In the genomic region with DNA sequence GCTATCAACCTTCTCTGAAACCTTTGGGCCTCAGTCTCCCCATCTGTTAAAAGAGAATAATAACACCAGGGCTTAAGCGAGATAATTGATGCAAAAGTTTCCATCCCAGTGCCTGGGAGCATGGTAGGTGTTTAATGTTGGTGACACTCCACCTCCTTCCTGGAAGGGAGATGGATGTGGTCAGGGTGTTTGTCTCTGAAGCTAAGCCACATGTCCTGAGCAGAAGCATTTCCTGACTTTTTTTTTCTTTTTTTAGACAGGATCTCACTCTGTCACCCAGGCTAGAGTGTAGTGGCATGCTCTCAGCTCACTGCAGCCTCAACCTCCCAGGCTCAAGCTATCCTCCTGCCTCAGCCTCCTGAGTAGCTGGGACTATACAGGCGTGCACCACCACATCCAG, we compare ENCODE assay signal across 10 cellular contexts.
A peak's percentile ranks its signal among the peaks of the same experiment; 100 is the strongest.
DNase-seq lines count a peak whose midpoint lies in the region; ATAC-seq and TF ChIP-seq lines count a peak whose summit lies in the region.
"Had no signal": no experiment of that assay in that cellular context is flagged by ENCODE, and none has a peak within 500 bp of the region (broad histone marks: within the 10 kb centered on the region; RNA-seq: fewer than 3 reads in every experiment).

No MANE protein-coding gene starts in this region.

- peak; percentile 16 for DNase-seq in activated CD4-positive, alpha-beta memory T cell treated with anti-CD3 and anti-CD28 coated beads, Interleukin-2, amount 10 ng/mL, durations not matched to agents 7 days and 5 days
- DNase-seq in activated CD4-positive, alpha-beta memory T cell treated with anti-CD3 and anti-CD28 coated beads for 36 hours, result no peak
- DNase-seq in activated naive CD8-positive, alpha-beta T cell treated with anti-CD3 and anti-CD28 coated beads, Interleukin-2, amount 10 ng/mL, durations not matched to agents 7 days and 5 days, result no peak
- DNase-seq in activated naive CD8-positive, alpha-beta T cell treated with anti-CD3 and anti-CD28 coated beads, Interleukin-2, amount 50 U/mL, for 24 hours, result no peak
- DNase-seq in activated CD8-positive, alpha-beta T cell treated with anti-CD3 and anti-CD28 coated beads for 36 hours, result peak; percentile 5
- peak; percentile 34 for DNase-seq in osteocyte (ENCODE audit: extremely low spot score, unreplicated experiment)
- DNase-seq in dedifferentiated amniotic fluid mesenchymal stem cell (ENCODE audit: extremely low spot score), result no peak
- DNase-seq: Caco-2; CD4-positive, alpha-beta T cell had no signal

- peaks cover 11% of the 10 kb centered on the region for H3K4me1 Mint-ChIP-seq in activated CD4-positive, alpha-beta memory T cell treated with anti-CD3 and anti-CD28 coated beads, Interleukin-2, amount 10 ng/mL, durations not matched to agents 7 days and 5 days
- H3K4me1 Mint-ChIP-seq in activated CD4-positive, alpha-beta memory T cell treated with anti-CD3 and anti-CD28 coated beads for 36 hours (ENCODE audit: low read depth), result no peaks in the 10 kb centered on the region
- peaks cover 27% of the 10 kb centered on the region for H3K4me1 Mint-ChIP-seq in activated naive CD8-positive, alpha-beta T cell treated with anti-CD3 and anti-CD28 coated beads, Interleukin-2, amount 10 ng/mL, durations not matched to agents 7 days and 5 days
- no peaks in the 10 kb centered on the region for H3K4me1 Mint-ChIP-seq in activated naive CD8-positive, alpha-beta T cell treated with anti-CD3 and anti-CD28 coated beads, Interleukin-2, amount 50 U/mL, for 24 hours
- no peaks in the 10 kb centered on the region for H3K4me1 Mint-ChIP-seq in activated CD8-positive, alpha-beta T cell treated with anti-CD3 and anti-CD28 coated beads for 36 hours (ENCODE audit: low read depth)
- H3K4me1 Mint-ChIP-seq in osteocyte (ENCODE audit: unreplicated experiment), result no peaks in the 10 kb centered on the region
- H3K4me1 Mint-ChIP-seq: B cell had no signal

- no peak overlapping the region for H3K27ac Mint-ChIP-seq in activated CD4-positive, alpha-beta memory T cell treated with anti-CD3 and anti-CD28 coated beads, Interleukin-2, amount 10 ng/mL, durations not matched to agents 7 days and 5 days
- H3K27ac Mint-ChIP-seq in activated CD4-positive, alpha-beta memory T cell treated with anti-CD3 and anti-CD28 coated beads for 36 hours, result no peak overlapping the region
- H3K27ac Mint-ChIP-seq in activated naive CD8-positive, alpha-beta T cell treated with anti-CD3 and anti-CD28 coated beads, Interleukin-2, amount 10 ng/mL, durations not matched to agents 7 days and 5 days, result no peak overlapping the region
- no peak overlapping the region for H3K27ac Mint-ChIP-seq in activated naive CD8-positive, alpha-beta T cell treated with anti-CD3 and anti-CD28 coated beads, Interleukin-2, amount 50 U/mL, for 24 hours
- no peak overlapping the region for H3K27ac Mint-ChIP-seq in activated CD8-positive, alpha-beta T cell treated with anti-CD3 and anti-CD28 coated beads for 36 hours
- no peak overlapping the region for H3K27ac Mint-ChIP-seq in osteocyte (ENCODE audit: unreplicated experiment)
- H3K27ac Mint-ChIP-seq: B cell; CD4-positive, alpha-beta T cell had no signal

- H3K4me3 Mint-ChIP-seq in activated CD4-positive, alpha-beta memory T cell treated with anti-CD3 and anti-CD28 coated beads, Interleukin-2, amount 10 ng/mL, durations not matched to agents 7 days and 5 days, result no peak overlapping the region
- H3K4me3 Mint-ChIP-seq in activated CD4-positive, alpha-beta memory T cell treated with anti-CD3 and anti-CD28 coated beads for 36 hours, result no peak overlapping the region
- no peak overlapping the region for H3K4me3 Mint-ChIP-seq in activated naive CD8-positive, alpha-beta T cell treated with anti-CD3 and anti-CD28 coated beads, Interleukin-2, amount 10 ng/mL, durations not matched to agents 7 days and 5 days
- no peak overlapping the region for H3K4me3 Mint-ChIP-seq in activated naive CD8-positive, alpha-beta T cell treated with anti-CD3 and anti-CD28 coated beads, Interleukin-2, amount 50 U/mL, for 24 hours
- H3K4me3 Mint-ChIP-seq in activated CD8-positive, alpha-beta T cell treated with anti-CD3 and anti-CD28 coated beads for 36 hours, result no peak overlapping the region
- no peak overlapping the region for H3K4me3 Mint-ChIP-seq in osteocyte (ENCODE audit: unreplicated experiment)
- H3K4me3 Mint-ChIP-seq: B cell; CD4-positive, alpha-beta T cell had no signal

- intact Hi-C loops in activated CD4-positive, alpha-beta memory T cell treated with anti-CD3 and anti-CD28 coated beads for 36 hours (cut with micrococcal nuclease), result no loop called here
- intact Hi-C loops in activated CD8-positive, alpha-beta T cell treated with anti-CD3 and anti-CD28 coated beads for 36 hours (cut with micrococcal nuclease), result no loop called here

- no peak for TF ChIP-seq CTCF in activated CD8-positive, alpha-beta T cell treated with anti-CD3 and anti-CD28 coated beads for 36 hours (IDR thresholded peaks at IDR 0.05)
- no peak for TF ChIP-seq CTCF in osteocyte (IDR thresholded peaks at IDR 0.05)

- CTCF ChIA-PET in activated CD4-positive, alpha-beta memory T cell treated with anti-CD3 and anti-CD28 coated beads, Interleukin-2, amount 10 ng/mL, durations not matched to agents 7 days and 5 days (lab: Charles Lee), result no interaction called here
- CTCF ChIA-PET in activated CD4-positive, alpha-beta memory T cell treated with anti-CD3 and anti-CD28 coated beads for 36 hours (lab: Charles Lee), result no interaction called here
- CTCF ChIA-PET in activated CD8-positive, alpha-beta T cell treated with anti-CD3 and anti-CD28 coated beads for 36 hours (lab: Charles Lee), result no interaction called here

- H3K27me3 Mint-ChIP-seq in activated CD4-positive, alpha-beta memory T cell treated with anti-CD3 and anti-CD28 coated beads, Interleukin-2, amount 10 ng/mL, durations not matched to agents 7 days and 5 days, result no peaks in the 10 kb centered on the region
- H3K27me3 Mint-ChIP-seq in activated CD4-positive, alpha-beta memory T cell treated with anti-CD3 and anti-CD28 coated beads for 36 hours, result peaks cover 2% of the 10 kb centered on the region
- H3K27me3 Mint-ChIP-seq in activated naive CD8-positive, alpha-beta T cell treated with anti-CD3 and anti-CD28 coated beads, Interleukin-2, amount 10 ng/mL, durations not matched to agents 7 days and 5 days, result peaks cover 17% of the 10 kb centered on the region
- H3K27me3 Mint-ChIP-seq in activated naive CD8-positive, alpha-beta T cell treated with anti-CD3 and anti-CD28 coated beads, Interleukin-2, amount 50 U/mL, for 24 hours, result no peaks in the 10 kb centered on the region
- peaks cover 12% of the 10 kb centered on the region for H3K27me3 Mint-ChIP-seq in activated CD8-positive, alpha-beta T cell treated with anti-CD3 and anti-CD28 coated beads for 36 hours
- H3K27me3 Mint-ChIP-seq in osteocyte (ENCODE audit: unreplicated experiment), result no peaks in the 10 kb centered on the region

- POLR2A ChIA-PET in activated CD4-positive, alpha-beta memory T cell treated with anti-CD3 and anti-CD28 coated beads, Interleukin-2, amount 10 ng/mL, durations not matched to agents 7 days and 5 days (lab: Charles Lee), result no interaction called here
- POLR2A ChIA-PET in activated CD4-positive, alpha-beta memory T cell treated with anti-CD3 and anti-CD28 coated beads for 36 hours (lab: Charles Lee), result no interaction called here
- POLR2A ChIA-PET in activated naive CD8-positive, alpha-beta T cell treated with anti-CD3 and anti-CD28 coated beads, Interleukin-2, amount 10 ng/mL, durations not matched to agents 7 days and 5 days (lab: Charles Lee), result no interaction called here
- POLR2A ChIA-PET in activated CD8-positive, alpha-beta T cell treated with anti-CD3 and anti-CD28 coated beads for 36 hours (lab: Charles Lee), result no interaction called here

- peak; percentile 74 for ATAC-seq in activated naive CD8-positive, alpha-beta T cell treated with anti-CD3 and anti-CD28 coated beads, Interleukin-2, amount 10 ng/mL, durations not matched to agents 7 days and 5 days (ENCODE audit: low read depth)
- no peak for ATAC-seq in activated naive CD8-positive, alpha-beta T cell treated with anti-CD3 and anti-CD28 coated beads, Interleukin-2, amount 50 U/mL, for 24 hours
- ATAC-seq in activated CD8-positive, alpha-beta T cell treated with anti-CD3 and anti-CD28 coated beads for 36 hours, result no peak

- H3K9me3 Mint-ChIP-seq in activated CD4-positive, alpha-beta memory T cell treated with anti-CD3 and anti-CD28 coated beads, Interleukin-2, amount 10 ng/mL, durations not matched to agents 7 days and 5 days, result peaks cover 7% of the 10 kb centered on the region
- peaks cover 4% of the 10 kb centered on the region for H3K9me3 Mint-ChIP-seq in activated CD4-positive, alpha-beta memory T cell treated with anti-CD3 and anti-CD28 coated beads for 36 hours
- H3K9me3 Mint-ChIP-seq in activated naive CD8-positive, alpha-beta T cell treated with anti-CD3 and anti-CD28 coated beads, Interleukin-2, amount 10 ng/mL, durations not matched to agents 7 days and 5 days, result peaks cover 13% of the 10 kb centered on the region
- H3K9me3 Mint-ChIP-seq in activated naive CD8-positive, alpha-beta T cell treated with anti-CD3 and anti-CD28 coated beads, Interleukin-2, amount 50 U/mL, for 24 hours, result peaks cover 6% of the 10 kb centered on the region
- H3K9me3 Mint-ChIP-seq in activated CD8-positive, alpha-beta T cell treated with anti-CD3 and anti-CD28 coated beads for 36 hours, result peaks cover 4% of the 10 kb centered on the region
- peaks cover 21% of the 10 kb centered on the region for H3K9me3 Mint-ChIP-seq in osteocyte (ENCODE audit: unreplicated experiment)

- no peaks in the 10 kb centered on the region for H3K36me3 Mint-ChIP-seq in activated CD4-positive, alpha-beta memory T cell treated with anti-CD3 and anti-CD28 coated beads, Interleukin-2, amount 10 ng/mL, durations not matched to agents 7 days and 5 days (ENCODE audit: low read depth)
- no peaks in the 10 kb centered on the region for H3K36me3 Mint-ChIP-seq in activated CD4-positive, alpha-beta memory T cell treated with anti-CD3 and anti-CD28 coated beads for 36 hours
- H3K36me3 Mint-ChIP-seq in activated naive CD8-positive, alpha-beta T cell treated with anti-CD3 and anti-CD28 coated beads, Interleukin-2, amount 10 ng/mL, durations not matched to agents 7 days and 5 days, result no peaks in the 10 kb centered on the region
- no peaks in the 10 kb centered on the region for H3K36me3 Mint-ChIP-seq in activated naive CD8-positive, alpha-beta T cell treated with anti-CD3 and anti-CD28 coated beads, Interleukin-2, amount 50 U/mL, for 24 hours (ENCODE audit: low read depth)
- no peaks in the 10 kb centered on the region for H3K36me3 Mint-ChIP-seq in activated CD8-positive, alpha-beta T cell treated with anti-CD3 and anti-CD28 coated beads for 36 hours (ENCODE audit: low read depth)
- H3K36me3 Mint-ChIP-seq in osteocyte (ENCODE audit: unreplicated experiment), result no peaks in the 10 kb centered on the region

Comparison
In these comparisons a context has a peak if more than half of its experiments do, and no peak if none do; other contexts are left out.
1. DNase-seq: peak in activated CD4-positive, alpha-beta memory T cell treated with anti-CD3 and anti-CD28 coated beads, Interleukin-2, amount 10 ng/mL, durations not matched to agents 7 days and 5 days (single experiment), activated CD8-positive, alpha-beta T cell treated with anti-CD3 and anti-CD28 coated beads for 36 hours (single experiment) and osteocyte (single experiment); none in activated CD4-positive, alpha-beta memory T cell treated with anti-CD3 and anti-CD28 coated beads for 36 hours (single experiment), activated naive CD8-positive, alpha-beta T cell treated with anti-CD3 and anti-CD28 coated beads, Interleukin-2, amount 10 ng/mL, durations not matched to agents 7 days and 5 days (single experiment), activated naive CD8-positive, alpha-beta T cell treated with anti-CD3 and anti-CD28 coated beads, Interleukin-2, amount 50 U/mL, for 24 hours (single experiment) and dedifferentiated amniotic fluid mesenchymal stem cell (single experiment).